In genomic region chr15:27776501-27776900, GRCh38 we compare ENCODE assay signal across 27 cellular contexts.
"Had no signal": no experiment of that assay in that cellular context is flagged by ENCODE, and none has a peak within 500 bp of the region (broad histone marks: within the 10 kb centered on the region; RNA-seq: fewer than 3 reads in every experiment).

No MANE protein-coding gene starts in this region.

- DNase-seq: activated B cell treated with CpG ODN at 0.5 μM for 24 hours; activated CD4-positive, alpha-beta memory T cell treated with anti-CD3 and anti-CD28 coated beads, Interleukin-2, amount 10 ng/mL, durations not matched to agents 7 days and 5 days; activated CD4-positive, alpha-beta T cell treated with anti-CD3 and anti-CD28 coated beads, Interleukin-2, amount 10 ng/mL, durations not matched to agents 7 days and 5 days; activated CD4-positive, alpha-beta T cell treated with anti-CD3 and anti-CD28 coated beads, Interleukin-2, amount 50 U/mL, for 4 hours; activated CD8-positive, alpha-beta memory T cell treated with anti-CD3 and anti-CD28 coated beads, Interleukin-2, amount 50 U/mL, for 48 hours; activated gamma-delta T cell; activated naive CD4-positive, alpha-beta T cell; activated naive CD4-positive, alpha-beta T cell treated with anti-CD3 and anti-CD28 coated beads, Interleukin-2, amount 10 ng/mL, durations not matched to agents 7 days and 5 days; activated naive CD8-positive, alpha-beta T cell treated with anti-CD3 and anti-CD28 coated beads, Interleukin-2, amount 10 ng/mL, durations not matched to agents 7 days and 5 days; activated T-cell treated with anti-CD3 and anti-CD28 coated beads for 4 hours; activated T-cell treated with anti-CD3 and anti-CD28 coated beads, Interleukin-2, amount 50 U/mL, for 24 hours; activated T-cell treated with anti-CD3 and anti-CD28 coated beads, Interleukin-2, amount 50 U/mL, for 72 hours; dorsolateral prefrontal cortex; effector memory CD4-positive, alpha-beta T cell; endodermal cell; erythroblast; esophagus squamous epithelium; foreskin melanocyte; T-helper 1 cell; T-helper 17 cell; T1000; WERI-Rb-1 had no signal

- H3K36me3 ChIP-seq: ascending aorta, breast epithelium, cardiac muscle cell, esophagus squamous epithelium, gastroesophageal sphincter, WERI-Rb-1 had no signal

- H3K27me3 ChIP-seq: ascending aorta, breast epithelium, cardiac muscle cell, esophagus squamous epithelium, gastroesophageal sphincter had no signal

- H3K4me1 ChIP-seq: ascending aorta, breast epithelium, esophagus squamous epithelium, gastroesophageal sphincter had no signal

- H3K4me3 ChIP-seq: ascending aorta, breast epithelium, cardiac muscle cell, coronary artery, dorsolateral prefrontal cortex, esophagus squamous epithelium, gastroesophageal sphincter had no signal

- H3K27ac ChIP-seq: ascending aorta, breast epithelium, cardiac muscle cell, coronary artery, dorsolateral prefrontal cortex, esophagus squamous epithelium, gastroesophageal sphincter, WERI-Rb-1 had no signal

- H3K9me3 ChIP-seq: ascending aorta, esophagus squamous epithelium, gastroesophageal sphincter had no signal
